8 cellular contexts compared by ENCODE assay signal in the genomic region with DNA sequence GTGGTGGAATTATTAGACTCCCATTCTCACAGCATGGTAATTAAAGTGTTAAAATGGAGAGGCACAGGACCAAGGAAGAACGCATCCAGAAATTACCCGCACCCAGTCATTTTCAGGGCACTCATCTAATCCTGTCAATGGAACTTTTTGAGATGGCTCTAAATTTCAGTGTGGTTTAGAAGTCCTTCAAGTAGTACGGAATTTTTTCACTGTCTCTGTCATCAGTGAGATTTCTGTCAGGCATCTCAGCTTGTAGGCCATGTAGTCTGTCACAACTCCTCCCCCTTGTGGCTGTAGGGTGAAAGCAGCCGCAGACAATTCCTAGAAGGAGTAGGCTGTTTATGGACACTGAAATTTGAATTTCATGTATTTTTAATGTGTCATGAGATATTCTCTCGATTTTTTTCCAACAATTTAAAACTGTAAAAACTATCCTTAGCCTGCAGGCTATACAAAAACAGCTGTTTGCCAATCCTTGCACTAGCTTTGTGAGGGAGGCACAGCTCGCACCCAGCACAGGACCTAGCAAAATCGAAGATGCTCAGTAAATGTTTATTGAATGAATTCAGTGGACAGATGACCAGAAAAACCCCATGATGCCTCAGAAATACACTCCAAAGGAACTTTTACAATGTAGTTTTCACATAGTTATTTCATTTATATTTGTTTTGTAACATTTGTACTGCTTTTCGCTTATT.
A peak's percentile ranks its signal among the peaks of the same experiment; 100 is the strongest.
DNase-seq lines count a peak whose midpoint lies in the region; ATAC-seq lines count a peak whose summit lies in the region.

No MANE protein-coding gene starts in this region.

- ATAC-seq in GM21723 (IDR thresholded peaks at IDR 0.05; ENCODE audit: unreplicated experiment), result peak; percentile 91
- no peak for ATAC-seq in GM21381 (IDR thresholded peaks at IDR 0.05; ENCODE audit: unreplicated experiment)

- DNase-seq in D341Med (ENCODE audit: low spot score), result peak; percentile 78
- DNase-seq in NCI-H128 (lab: John Stamatoyannopoulos, UW; ENCODE audit: unreplicated experiment), result peak; percentile 25
- DNase-seq in T-helper 1 cell, result peak; percentile 13 to 54 (median 47)
- DNase-seq in astrocyte of the hippocampus (ENCODE audit: low read depth, low spot score), result peak; percentile 79
- DNase-seq in hippocampal formation (lab: John Stamatoyannopoulos, UW), result peak; percentile 32 to 87
- DNase-seq in skeletal muscle cell (ENCODE audit: low read depth), result peak; percentile 39

- no peak overlapping the region for H3K4me3 ChIP-seq in skeletal muscle cell (ENCODE audit: low read depth, low read length)

Comparison
In these comparisons a context has a peak if more than half of its experiments do, and no peak if none do; other contexts are left out.
1. DNase-seq: peak in every context shown above with its lines; median percentile 79 in astrocyte of the hippocampus; 78 in D341Med; 60 in hippocampal formation; 47 in T-helper 1 cell; 39 in skeletal muscle cell; 25 in NCI-H128.